21 cellular contexts compared by ENCODE assay signal in genomic region chr1:64950284-64950809, GRCh38. TPM values are rescaled to one million over a fixed set of nuclear protein-coding genes. Genes with fewer than 3 reads are reported as not detected.
DNase-seq lines count a peak whose midpoint lies in the region; ATAC-seq and TF ChIP-seq lines count a peak whose summit lies in the region.
"Had no signal": no experiment of that assay in that cellular context is flagged by ENCODE, and none has a peak within 500 bp of the region (broad histone marks: within the 10 kb centered on the region; RNA-seq: fewer than 3 reads in every experiment).

No MANE protein-coding gene starts in this region.

- no peaks in the 10 kb centered on the region for H3K9me3 Mint-ChIP-seq in activated CD4-positive, alpha-beta T cell treated with anti-CD3 and anti-CD28 coated beads, Interleukin-2, amount 10 ng/mL, durations not matched to agents 24 days and 14 days
- H3K9me3 Mint-ChIP-seq in GM23338, result no peaks in the 10 kb centered on the region
- H3K9me3 Mint-ChIP-seq in activated naive CD8-positive, alpha-beta T cell treated with anti-CD3 and anti-CD28 coated beads for 36 hours, result no peaks in the 10 kb centered on the region
- H3K9me3 Mint-ChIP-seq in natural killer cell, result no peaks in the 10 kb centered on the region

- peaks cover 46% of the 10 kb centered on the region for H3K79me2 ChIP-seq in GM23338 (replicated peaks; ENCODE audit: insufficient read depth)

- TF ChIP-seq CTCF in GM23338 (conservative IDR thresholded peaks at IDR 0.05; ENCODE audit: low read depth in 2 of 2), result no peak
- TF ChIP-seq CTCF in natural killer cell (IDR thresholded peaks at IDR 0.05), result no peak

- H3K36me3 ChIP-seq in GM23338 (ENCODE audit: insufficient read depth), result no peaks in the 10 kb centered on the region
- H3K36me3 ChIP-seq: pancreas, upper lobe of right lung had no signal

- no peak overlapping the region for H3K4me2 ChIP-seq in GM23338

- intact Hi-C loops in activated CD4-positive, alpha-beta T cell treated with anti-CD3 and anti-CD28 coated beads, Interleukin-2, amount 10 ng/mL, durations not matched to agents 24 days and 14 days (cut with micrococcal nuclease), result no loop called here
- intact Hi-C loops in natural killer cell (cut with micrococcal nuclease), result no loop called here

- H3K27ac Mint-ChIP-seq in activated CD4-positive, alpha-beta T cell treated with anti-CD3 and anti-CD28 coated beads, Interleukin-2, amount 10 ng/mL, durations not matched to agents 24 days and 14 days, result peak overlapping the region; percentile 4
- H3K27ac Mint-ChIP-seq in GM23338 (no peak overlapping the region), natural killer cell (no peak overlapping the region)
- peak overlapping the region; percentile 62 for H3K27ac Mint-ChIP-seq in activated naive CD8-positive, alpha-beta T cell treated with anti-CD3 and anti-CD28 coated beads for 36 hours

- no peak overlapping the region for H3K4me3 ChIP-seq in GM23338
- H3K4me3 ChIP-seq: mucosa of descending colon, pancreas, upper lobe of right lung had no signal

- H3K27me3 ChIP-seq in GM23338 (ENCODE audit: insufficient read depth), result no peaks in the 10 kb centered on the region
- H3K27me3 ChIP-seq: pancreas, upper lobe of right lung had no signal

- DNase-seq in activated CD4-positive, alpha-beta T cell treated with anti-CD3 and anti-CD28 coated beads, Interleukin-2, amount 10 ng/mL, durations not matched to agents 24 days and 14 days, result no peak
- DNase-seq in activated CD4-positive, alpha-beta T cell treated with anti-CD3 and anti-CD28 coated beads for 48 hours, result no peak
- DNase-seq in GM23338 (ENCODE audit: low spot score) (no peak), natural killer cell (no peak), cerebellum (ENCODE audit: low spot score) (no peak)
- no peak for DNase-seq in activated naive CD8-positive, alpha-beta T cell treated with anti-CD3 and anti-CD28 coated beads for 36 hours
- DNase-seq: ACHN; activated CD4-positive, alpha-beta T cell treated with anti-CD3 and anti-CD28 coated beads, Interleukin-2, amount 50 U/mL, for 4 hours; activated naive CD4-positive, alpha-beta T cell treated with Interleukin-2 at 50 U/mL for 16 hours; caudate nucleus; mucosa of descending colon; NCI-H1105; NK-92 treated with Interleukin-12 subunit alpha and Interleukin-12 subunit beta, amount 100 ng/mL, for 24 hours; pancreas; SHP77; small intestine; T-helper 9 cell; upper lobe of right lung had no signal

- H3K27ac ChIP-seq in GM23338 (ENCODE audit: low read depth), result no peak overlapping the region
- H3K27ac ChIP-seq: KMS-11, upper lobe of right lung had no signal

- no peaks in the 10 kb centered on the region for H3K27me3 Mint-ChIP-seq in activated CD4-positive, alpha-beta T cell treated with anti-CD3 and anti-CD28 coated beads, Interleukin-2, amount 10 ng/mL, durations not matched to agents 24 days and 14 days
- H3K27me3 Mint-ChIP-seq in GM23338 (ENCODE audit: insufficient read depth, low read depth, poor library complexity), result peaks cover 1% of the 10 kb centered on the region
- no peaks in the 10 kb centered on the region for H3K27me3 Mint-ChIP-seq in activated naive CD8-positive, alpha-beta T cell treated with anti-CD3 and anti-CD28 coated beads for 36 hours
- H3K27me3 Mint-ChIP-seq in natural killer cell (ENCODE audit: low read depth in 2 of 2), result no peaks in the 10 kb centered on the region

- no peaks in the 10 kb centered on the region for H3K9me2 ChIP-seq in GM23338 (ENCODE audit: insufficient read depth)

- H4K20me1 ChIP-seq in GM23338 (replicated peaks; ENCODE audit: insufficient read depth), result no peaks in the 10 kb centered on the region

- H3K36me3 Mint-ChIP-seq in activated CD4-positive, alpha-beta T cell treated with anti-CD3 and anti-CD28 coated beads, Interleukin-2, amount 10 ng/mL, durations not matched to agents 24 days and 14 days (ENCODE audit: low read depth), result peaks cover 10% of the 10 kb centered on the region
- no peaks in the 10 kb centered on the region for H3K36me3 Mint-ChIP-seq in GM23338 (ENCODE audit: low read depth)
- peaks cover 14% of the 10 kb centered on the region for H3K36me3 Mint-ChIP-seq in activated naive CD8-positive, alpha-beta T cell treated with anti-CD3 and anti-CD28 coated beads for 36 hours
- no peaks in the 10 kb centered on the region for H3K36me3 Mint-ChIP-seq in natural killer cell

- no peak overlapping the region for H3K4me3 Mint-ChIP-seq in activated CD4-positive, alpha-beta T cell treated with anti-CD3 and anti-CD28 coated beads, Interleukin-2, amount 10 ng/mL, durations not matched to agents 24 days and 14 days
- H3K4me3 Mint-ChIP-seq in GM23338 (no peak overlapping the region), natural killer cell (peak overlapping the region; percentile 77)
- no peak overlapping the region for H3K4me3 Mint-ChIP-seq in activated naive CD8-positive, alpha-beta T cell treated with anti-CD3 and anti-CD28 coated beads for 36 hours

- no peaks in the 10 kb centered on the region for H3F3A ChIP-seq in GM23338 (replicated peaks; ENCODE audit: low read depth)

- peaks cover 52% of the 10 kb centered on the region for H3K4me1 Mint-ChIP-seq in activated CD4-positive, alpha-beta T cell treated with anti-CD3 and anti-CD28 coated beads, Interleukin-2, amount 10 ng/mL, durations not matched to agents 24 days and 14 days
- H3K4me1 Mint-ChIP-seq in GM23338 (peaks cover 24% of the 10 kb centered on the region), natural killer cell (peaks cover 65 to 76% of the 10 kb centered on the region in 2 donors)
- peaks cover 66% of the 10 kb centered on the region for H3K4me1 Mint-ChIP-seq in activated naive CD8-positive, alpha-beta T cell treated with anti-CD3 and anti-CD28 coated beads for 36 hours

- ATAC-seq in GM23338, result peak; percentile 59
- peak in 1 of 3 donors; percentile 21 for ATAC-seq in natural killer cell
- no peak for ATAC-seq in HG03378 (IDR thresholded peaks at IDR 0.05; ENCODE audit: unreplicated experiment)
- ATAC-seq in GM21367 (IDR thresholded peaks at IDR 0.05; ENCODE audit: unreplicated experiment), result no peak
- ATAC-seq: mucosa of descending colon, upper lobe of right lung had no signal

- peaks cover 12% of the 10 kb centered on the region for H3K4me1 ChIP-seq in GM23338 (ENCODE audit: insufficient read depth)

- H2AFZ ChIP-seq in GM23338, result no peak overlapping the region

TF ChIP-seq in GM23338, 12 proteins besides CTCF, POLR2A, EP300 and RAD21 (continues in another document):
- TF ChIP-seq STAT1 (IDR thresholded peaks at IDR 0.05; ENCODE audit: unreplicated experiment), result no peak
- TF ChIP-seq EZH2 (IDR thresholded peaks at IDR 0.05; ENCODE audit: low read depth, unreplicated experiment), result no peak
- TF ChIP-seq NANOG (IDR thresholded peaks at IDR 0.05; ENCODE audit: borderline replicate concordance), result no peak
- no peak for TF ChIP-seq ZNF331 (CRISPR knock-in tag; IDR thresholded peaks at IDR 0.05; ENCODE audit: low read depth)
- no peak for TF ChIP-seq JUNB (IDR thresholded peaks at IDR 0.05; ENCODE audit: unreplicated experiment)
- no peak for TF ChIP-seq ZNF114 (CRISPR knock-in tag; IDR thresholded peaks at IDR 0.05)

RNA-seq across cellular contexts. Expression of gene JAK1, which starts 16.0 kb away (rescaled TPM):
- total RNA-seq in activated CD4-positive, alpha-beta T cell treated with anti-CD3 and anti-CD28 coated beads, Interleukin-2, amount 10 ng/mL, durations not matched to agents 24 days and 14 days, result 86.5 and 86.6 TPM in 2 replicates
- total RNA-seq in GM23338 (2014; rRNA removed; shearing (Covaris generic)), result 15.8 and 19.5 TPM in 2 replicates
- polyA plus RNA-seq in GM23338 (2016; fragmentation: Nextera tagmentation; extraction: Ambion mirVana), result 7.9 and 8.0 TPM in 2 replicates
- 10 to 100 TPM; 85.6 to 88.0 TPM for total RNA-seq in activated naive CD8-positive, alpha-beta T cell treated with anti-CD3 and anti-CD28 coated beads for 36 hours
- 100 to 1,000 TPM; 507 to 626 (median 526) TPM for total RNA-seq in natural killer cell
- total RNA-seq in cerebellum, result 70.7 TPM

Comparison
In these comparisons a context has a peak if more than half of its experiments do, and no peak if none do; other contexts are left out.
1. H3K27ac Mint-ChIP-seq: peak in activated CD4-positive, alpha-beta T cell treated with anti-CD3 and anti-CD28 coated beads, Interleukin-2, amount 10 ng/mL, durations not matched to agents 24 days and 14 days (single experiment) and activated naive CD8-positive, alpha-beta T cell treated with anti-CD3 and anti-CD28 coated beads for 36 hours (single experiment); none in GM23338 (single experiment) and natural killer cell (0 of 2).